In genomic region chr17:57626520-57627210, GRCh38 we compare ENCODE assay signal across 24 cellular contexts.
DNase-seq lines count a peak whose midpoint lies in the region; ATAC-seq and TF ChIP-seq lines count a peak whose summit lies in the region.
"Had no signal": no experiment of that assay in that cellular context is flagged by ENCODE, and none has a peak within 500 bp of the region (broad histone marks: within the 10 kb centered on the region; RNA-seq: fewer than 3 reads in every experiment).

No MANE protein-coding gene starts in this region.

- intact Hi-C loops in right cardiac atrium (cut with DNase I), result no loop called here
- intact Hi-C loops in mucosa of descending colon (cut with DNase I, micrococcal nuclease), result no loop called here

- H2AFZ ChIP-seq in SK-N-SH (ENCODE audit: low read depth), result no peak overlapping the region

- WGBS in SK-N-SH (ENCODE audit: low lambda C conversion rate), result 89% methylated on average over 16 of the region's 16 CpGs
- whole genome bisulfite sequencing in right cardiac atrium, result 80% methylated on average over 16 of the region's 16 CpGs

- H3F3A ChIP-seq in SK-N-SH (replicated peaks; ENCODE audit: insufficient read depth), result peaks cover 17% of the 10 kb centered on the region

- H3K27ac Mint-ChIP-seq in brain (peak overlapping the region; percentile 20 to 77 (median 60)), progenitor cell of endocrine pancreas (peak overlapping the region; percentile 76)
- H3K27ac Mint-ChIP-seq: HFFc6 had no signal

- no peaks in the 10 kb centered on the region for H3K27me3 Mint-ChIP-seq in brain
- H3K27me3 Mint-ChIP-seq in progenitor cell of endocrine pancreas, result no peaks in the 10 kb centered on the region
- H3K27me3 Mint-ChIP-seq: CD4-positive, alpha-beta memory T cell had no signal

- H3K36me3 ChIP-seq in SK-N-SH (replicated peaks in 1 of 2; ENCODE audit: control insufficient read depth in 1 of 2, insufficient read depth in 2 of 2, low read length in 1 of 2) (peaks cover 0 to 7% of the 10 kb centered on the region in 2 experiments), mucosa of descending colon (ENCODE audit: low read depth) (no peaks in the 10 kb centered on the region)
- H3K36me3 ChIP-seq: ascending aorta had no signal

- no peaks in the 10 kb centered on the region for H3K9me3 Mint-ChIP-seq in brain
- H3K9me3 Mint-ChIP-seq in progenitor cell of endocrine pancreas (ENCODE audit: low read depth), result no peaks in the 10 kb centered on the region
- H3K9me3 Mint-ChIP-seq: CD4-positive, alpha-beta memory T cell; HFFc6 had no signal

- DNase-seq in SK-N-SH (peak; percentile 72), right cardiac atrium (peak in 1 of 3 donors; percentile 61), progenitor cell of endocrine pancreas (ENCODE audit: low spot score, unreplicated experiment) (no peak), mucosa of descending colon (no peak)
- no peak for DNase-seq in stimulated activated CD4-positive, alpha-beta T cell treated with anti-CD3 and anti-CD28 coated beads, Interleukin-2, amount 100 ng/mL, for 24 hours
- DNase-seq: 8988T; activated CD4-positive, alpha-beta T cell treated with anti-CD3 and anti-CD28 coated beads for 1 hour; activated gamma-delta T cell; caudate nucleus; CD4-positive, alpha-beta memory T cell; GOT3; HFFc6; islet precursor cell; NCI-H1092 treated with DMSO at 0.1 percent for 48 hours; NCI-H187; stimulated activated naive CD4-positive, alpha-beta T cell; T-helper 2 cell had no signal

- TF ChIP-seq CTCF in SK-N-SH (IDR thresholded peaks at IDR 0.05), result no peak
- no peak for TF ChIP-seq CTCF in brain (conservative IDR thresholded peaks at IDR 0.05)
- TF ChIP-seq CTCF in progenitor cell of endocrine pancreas (IDR thresholded peaks at IDR 0.05; ENCODE audit: unreplicated experiment), result no peak
- TF ChIP-seq CTCF in mucosa of descending colon (IDR thresholded peaks at IDR 0.05), result no peak

- TF ChIP-seq EP300 in SK-N-SH (IDR thresholded peaks at IDR 0.05; ENCODE audit: borderline replicate concordance in 1 of 2, low read depth in 1 of 2, low read length in 1 of 2), result peak in 1 of 2 experiments; percentile 56; a peak in 2 of 4 replicates

- H3K9me2 ChIP-seq in SK-N-SH, result no peaks in the 10 kb centered on the region

- ATAC-seq in SK-N-SH treated with all-trans-retinoic acid at 6 μM for 48 hours (no peak), right cardiac atrium (peak; percentile 64 to 78), HG02623 (IDR thresholded peaks at IDR 0.05; ENCODE audit: unreplicated experiment) (no peak), mucosa of descending colon (no peak)
- ATAC-seq: K562 had no signal

- H3K4me1 ChIP-seq in SK-N-SH (ENCODE audit: control insufficient read depth in 1 of 2, insufficient read depth in 2 of 2, low read depth in 1 of 2, low read length in 1 of 2) (peaks cover 27 to 59% of the 10 kb centered on the region in 2 experiments), right cardiac atrium (ENCODE audit: control insufficient read depth, insufficient read depth, low read length) (peaks cover 7% of the 10 kb centered on the region), mucosa of descending colon (ENCODE audit: low read depth) (no peaks in the 10 kb centered on the region)
- H3K4me1 ChIP-seq: ascending aorta had no signal

- H3K79me2 ChIP-seq in SK-N-SH (ENCODE audit: insufficient read depth), result no peaks in the 10 kb centered on the region

- POLR2A ChIA-PET in SK-N-SH (lab: Yijun Ruan, JAX), result interaction anchor here (0.9 to 1.7 kb wide), 6 partner anchors 12 to 45 kb away, joined by 3 to 8 read pairs (median 4); no protein-coding TSS in a partner anchor

- H3K27ac ChIP-seq in SK-N-SH (ENCODE audit: low read depth in 2 of 2, low read length in 1 of 2), result peak overlapping the region in 1 of 2 experiments; percentile 100; a peak in 2 of 4 replicates
- H3K27ac ChIP-seq in right cardiac atrium (ENCODE audit: low read length), result peak overlapping the region; percentile 72
- H3K27ac ChIP-seq: ascending aorta, coronary artery, skin epidermis had no signal

- no peak overlapping the region for H3K9ac ChIP-seq in SK-N-SH

- no peak overlapping the region for H3K4me2 ChIP-seq in SK-N-SH

- CTCF ChIA-PET in SK-N-SH (lab: Yijun Ruan, JAX), result interaction anchor here (0.6 to 11.2 kb wide), 10 partner anchors 9 to 207 kb away, joined by 3 to 100 read pairs (median 5); no protein-coding TSS in a partner anchor

- H3K4me1 Mint-ChIP-seq in brain (peaks cover 56% of the 10 kb centered on the region), progenitor cell of endocrine pancreas (ENCODE audit: low read depth) (peaks cover 11% of the 10 kb centered on the region)

- H3K27me3 ChIP-seq in SK-N-SH (ENCODE audit: insufficient read depth) (no peaks in the 10 kb centered on the region), right cardiac atrium (ENCODE audit: control insufficient read depth, insufficient read depth) (no peaks in the 10 kb centered on the region)
- H3K27me3 ChIP-seq: ascending aorta had no signal

- H3K36me3 Mint-ChIP-seq in brain (peaks cover 37% of the 10 kb centered on the region), progenitor cell of endocrine pancreas (ENCODE audit: insufficient read depth) (peaks cover 12% of the 10 kb centered on the region)

- TF ChIP-seq RAD21 in SK-N-SH (IDR thresholded peaks at IDR 0.05; ENCODE audit: low read length), result no peak

- H3K4me3 Mint-ChIP-seq in brain, result no peak overlapping the region
- H3K4me3 Mint-ChIP-seq in progenitor cell of endocrine pancreas (ENCODE audit: low read depth), result no peak overlapping the region
- H3K4me3 Mint-ChIP-seq: HFFc6 had no signal

- H4K20me1 ChIP-seq in SK-N-SH (ENCODE audit: insufficient read depth), result no peaks in the 10 kb centered on the region

- H3K4me3 ChIP-seq in SK-N-SH (ENCODE audit: low read depth in 2 of 2, low read length in 1 of 2) (no peak overlapping the region), right cardiac atrium (ENCODE audit: low read length) (no peak overlapping the region), mucosa of descending colon (no peak overlapping the region)
- H3K4me3 ChIP-seq: ascending aorta, coronary artery, K562, skin epidermis had no signal

- no peaks in the 10 kb centered on the region for H3K9me3 ChIP-seq in SK-N-SH
- H3K9me3 ChIP-seq in right cardiac atrium (ENCODE audit: control insufficient read depth, low read length), result no peaks in the 10 kb centered on the region
- H3K9me3 ChIP-seq in mucosa of descending colon, result no peaks in the 10 kb centered on the region
- H3K9me3 ChIP-seq: ascending aorta had no signal

TF ChIP-seq in SK-N-SH, 30 proteins besides CTCF, POLR2A, EP300 and RAD21:
- TF ChIP-seq MXI1 (IDR thresholded peaks at IDR 0.05; ENCODE audit: low read depth, low read length) (peak; percentile 48; the same call in 1 of the 2 replicates), EZH2phosphoT487 (IDR thresholded peaks at IDR 0.05; ENCODE audit: borderline replicate concordance, low read depth) (no peak)

TF ChIP-seq in SK-N-SH treated with all-trans-retinoic acid at 6 μM for 48 hours, 23 proteins besides CTCF, POLR2A, EP300 and RAD21 (continues in another document):
- TF ChIP-seq ZNF8 (CRISPR knock-in tag; IDR thresholded peaks at IDR 0.05), result no peak
- TF ChIP-seq BACH2 (CRISPR knock-in tag; IDR thresholded peaks at IDR 0.05; ENCODE audit: borderline replicate concordance), result no peak
- TF ChIP-seq TCF4 (CRISPR knock-in tag; IDR thresholded peaks at IDR 0.05; ENCODE audit: borderline replicate concordance), result no peak; the same call in 1 of the 2 replicates
- no peak for TF ChIP-seq PATZ1 (CRISPR knock-in tag; IDR thresholded peaks at IDR 0.05; ENCODE audit: borderline replicate concordance)
- TF ChIP-seq ZNF70 (CRISPR knock-in tag; IDR thresholded peaks at IDR 0.05), result no peak
- no peak for TF ChIP-seq ZFP3 (CRISPR knock-in tag; IDR thresholded peaks at IDR 0.05)
- no peak for TF ChIP-seq CREB5 (CRISPR knock-in tag; IDR thresholded peaks at IDR 0.05; ENCODE audit: low read depth)
- TF ChIP-seq ZC3H10 (CRISPR knock-in tag; IDR thresholded peaks at IDR 0.05), result no peak
- no peak for TF ChIP-seq OSR1 (CRISPR knock-in tag; IDR thresholded peaks at IDR 0.05)
- no peak for TF ChIP-seq ESRRG (CRISPR knock-in tag; IDR thresholded peaks at IDR 0.05)
- no peak for TF ChIP-seq ZFP30 (CRISPR knock-in tag; IDR thresholded peaks at IDR 0.05)

Comparison
In these comparisons a context has a peak if more than half of its experiments do, and no peak if none do; other contexts are left out.
1. ATAC-seq: peak in right cardiac atrium (2 of 2); none in SK-N-SH treated with all-trans-retinoic acid at 6 μM for 48 hours (single experiment), HG02623 (single experiment) and mucosa of descending colon (single experiment).